ENCODE assay signal across 14 cellular contexts in the genomic region with DNA sequence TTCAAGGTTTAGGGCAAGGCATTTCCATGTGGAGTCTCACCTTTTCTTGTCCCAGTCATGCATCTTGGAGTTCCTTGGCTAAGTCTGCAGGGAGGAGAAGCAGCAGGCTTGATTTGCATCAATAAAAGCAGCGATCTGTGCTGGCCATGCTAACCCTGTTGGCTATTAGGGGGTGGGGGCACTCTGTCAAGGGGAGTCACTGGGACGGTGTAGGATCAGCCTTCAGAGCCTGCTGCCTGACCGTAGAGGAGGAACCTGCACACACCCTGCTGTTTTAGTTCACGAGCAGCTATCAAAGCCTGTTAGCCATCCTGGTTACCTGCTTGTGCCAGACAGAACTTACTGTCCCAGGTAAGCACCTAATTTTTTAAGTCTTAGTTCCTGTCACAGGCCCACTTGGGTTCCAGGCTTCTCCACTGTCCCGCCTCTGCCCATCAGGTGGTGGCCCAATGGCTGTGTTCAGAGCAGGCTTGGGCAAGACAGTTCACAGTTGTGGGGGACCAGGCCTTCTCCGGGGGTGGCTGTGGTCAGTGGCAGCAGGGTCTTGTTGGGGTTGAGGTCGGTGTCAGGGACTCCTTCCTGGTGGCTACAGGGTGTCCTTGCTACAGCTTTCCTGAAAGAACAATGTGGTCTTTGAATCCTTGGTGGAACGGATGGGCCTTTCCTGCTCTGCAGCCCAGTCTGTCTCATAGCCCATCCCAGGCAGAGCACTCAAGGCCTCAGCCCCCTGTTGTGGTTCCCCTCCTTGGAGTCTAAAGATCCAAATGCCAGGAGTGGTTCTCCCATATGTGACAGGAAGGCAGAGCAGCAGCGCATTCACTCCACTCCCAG. TPM values are rescaled to one million over a fixed set of nuclear protein-coding genes. Genes with fewer than 3 reads are reported as not detected.
DNase-seq lines count a peak whose midpoint lies in the region; ATAC-seq, FAIRE-seq and TF ChIP-seq lines count a peak whose summit lies in the region.
"Had no signal": no experiment of that assay in that cellular context is flagged by ENCODE, and none has a peak within 500 bp of the region (broad histone marks: within the 10 kb centered on the region; RNA-seq: fewer than 3 reads in every experiment).

No MANE protein-coding gene starts in this region.

- CTCF ChIA-PET in naive thymus-derived CD4-positive, alpha-beta T cell (lab: Charles Lee), result no interaction called here

- peaks cover 11% of the 10 kb centered on the region for H3K36me3 Mint-ChIP-seq in activated naive CD4-positive, alpha-beta T cell treated with anti-CD3 and anti-CD28 coated beads, Interleukin-2, amount 50 U/mL, for 24 hours
- peaks cover 14 to 40% (median 15%) of the 10 kb centered on the region in 5 donors for H3K36me3 Mint-ChIP-seq in naive thymus-derived CD4-positive, alpha-beta T cell

- DNase-seq in activated naive CD4-positive, alpha-beta T cell treated with Interleukin-2 at 50 U/mL for 16 hours, result no peak
- DNase-seq in bronchial epithelial cell (ENCODE audit: low read depth) (no peak), GM03348 (ENCODE audit: low spot score) (no peak), DMS153 treated with DMSO at 0.1 percent for 48 hours (lab: John Stamatoyannopoulos, UW; ENCODE audit: unreplicated experiment) (no peak)
- DNase-seq in naive thymus-derived CD4-positive, alpha-beta T cell, result no peak
- DNase-seq in effector memory CD4-positive, alpha-beta T cell, result no peak
- DNase-seq: activated B cell treated with CpG ODN at 0.5 μM for 24 hours, colonic mucosa, DMS79 treated with DMSO at 0.1 percent for 48 hours, HFFc6, mesenchymal stem cell, NCI-H345 had no signal

- no peak overlapping the region for H3K4me3 ChIP-seq in bronchial epithelial cell (ENCODE audit: low read depth, low read length)
- no peak overlapping the region for H3K4me3 ChIP-seq in naive thymus-derived CD4-positive, alpha-beta T cell (ENCODE audit: low read length)
- H3K4me3 ChIP-seq in effector memory CD4-positive, alpha-beta T cell (ENCODE audit: insufficient read depth, low read depth, low read length, poor library complexity, severe bottlenecking), result no peak overlapping the region
- H3K4me3 ChIP-seq: colonic mucosa had no signal

- H3K27ac Mint-ChIP-seq in activated naive CD4-positive, alpha-beta T cell treated with anti-CD3 and anti-CD28 coated beads, Interleukin-2, amount 50 U/mL, for 24 hours, result peak overlapping the region; percentile 23
- peak overlapping the region in 8 of 9 donors; percentile 14 to 85 (median 64) for H3K27ac Mint-ChIP-seq in naive thymus-derived CD4-positive, alpha-beta T cell
- H3K27ac Mint-ChIP-seq: activated B cell treated with CpG ODN at 0.5 μM for 24 hours, HFFc6 had no signal

- H3K9me3 Mint-ChIP-seq in activated naive CD4-positive, alpha-beta T cell treated with anti-CD3 and anti-CD28 coated beads, Interleukin-2, amount 50 U/mL, for 24 hours, result no peaks in the 10 kb centered on the region
- H3K9me3 Mint-ChIP-seq in naive thymus-derived CD4-positive, alpha-beta T cell, result peaks cover 0 to 8% (median 0%) of the 10 kb centered on the region in 11 donors
- H3K9me3 Mint-ChIP-seq: activated B cell treated with CpG ODN at 0.5 μM for 24 hours, HFFc6 had no signal

- FAIRE-seq in bronchial epithelial cell (lab: Jason Lieb, UNC), result peak; percentile 52

- H3K4me1 Mint-ChIP-seq in activated naive CD4-positive, alpha-beta T cell treated with anti-CD3 and anti-CD28 coated beads, Interleukin-2, amount 50 U/mL, for 24 hours, result peaks cover 13% of the 10 kb centered on the region
- peaks cover 5 to 26% (median 12%) of the 10 kb centered on the region in 7 donors for H3K4me1 Mint-ChIP-seq in naive thymus-derived CD4-positive, alpha-beta T cell
- H3K4me1 Mint-ChIP-seq: activated B cell treated with CpG ODN at 0.5 μM for 24 hours had no signal

- intact Hi-C loops in naive thymus-derived CD4-positive, alpha-beta T cell (cut with micrococcal nuclease), result no loop called here

- no peak overlapping the region for H3K4me3 Mint-ChIP-seq in activated naive CD4-positive, alpha-beta T cell treated with anti-CD3 and anti-CD28 coated beads, Interleukin-2, amount 50 U/mL, for 24 hours
- peak overlapping the region in 1 of 10 donors; percentile 6 for H3K4me3 Mint-ChIP-seq in naive thymus-derived CD4-positive, alpha-beta T cell
- H3K4me3 Mint-ChIP-seq: activated B cell treated with CpG ODN at 0.5 μM for 24 hours, HFFc6 had no signal

- no peak overlapping the region for H3K27ac ChIP-seq in naive thymus-derived CD4-positive, alpha-beta T cell (ENCODE audit: low read depth, low read length)
- H3K27ac ChIP-seq in effector memory CD4-positive, alpha-beta T cell (ENCODE audit: insufficient read depth, low read length, poor library complexity, severe bottlenecking), result no peak overlapping the region
- H3K27ac ChIP-seq: colonic mucosa had no signal

- peaks cover 17% of the 10 kb centered on the region for H3K36me3 ChIP-seq in bronchial epithelial cell (ENCODE audit: control insufficient read depth, insufficient read depth, low read length)
- H3K36me3 ChIP-seq in naive thymus-derived CD4-positive, alpha-beta T cell (ENCODE audit: control insufficient read depth in 2 of 3, insufficient read depth in 3 of 3, low read length in 3 of 3), result peaks cover 7 to 68% (median 20%) of the 10 kb centered on the region in 3 experiments
- H3K36me3 ChIP-seq in effector memory CD4-positive, alpha-beta T cell (ENCODE audit: control insufficient read depth, insufficient read depth, low read length), result peaks cover 55% of the 10 kb centered on the region

- POLR2A ChIA-PET in naive thymus-derived CD4-positive, alpha-beta T cell (lab: Charles Lee), result interaction anchor here (0.6 kb wide), 1 partner anchor 62 kb away, joined by 3 read pairs; no protein-coding TSS in a partner anchor

- TF ChIP-seq CTCF in bronchial epithelial cell (IDR thresholded peaks at IDR 0.05; ENCODE audit: insufficient read depth, low read length, severe bottlenecking), result no peak

- H3K4me1 ChIP-seq in naive thymus-derived CD4-positive, alpha-beta T cell (ENCODE audit: control insufficient read depth in 2 of 2, insufficient read depth in 2 of 2, low read length in 2 of 2), result no peaks in the 10 kb centered on the region
- no peaks in the 10 kb centered on the region for H3K4me1 ChIP-seq in effector memory CD4-positive, alpha-beta T cell (ENCODE audit: control insufficient read depth, insufficient read depth, low read length, poor library complexity, severe bottlenecking)
- H3K4me1 ChIP-seq: colonic mucosa had no signal

- no peak for ATAC-seq in naive thymus-derived CD4-positive, alpha-beta T cell
- no peak for ATAC-seq in GM21825 (IDR thresholded peaks at IDR 0.05; ENCODE audit: unreplicated experiment)

- H3K27me3 ChIP-seq in bronchial epithelial cell (ENCODE audit: control insufficient read depth, insufficient read depth, low read length), result no peaks in the 10 kb centered on the region
- no peaks in the 10 kb centered on the region for H3K27me3 ChIP-seq in naive thymus-derived CD4-positive, alpha-beta T cell (ENCODE audit: control insufficient read depth in 2 of 2, insufficient read depth in 2 of 2, low read length in 2 of 2)
- H3K27me3 ChIP-seq in effector memory CD4-positive, alpha-beta T cell (replicated peaks; ENCODE audit: control insufficient read depth, insufficient read depth, low read length, poor library complexity, severe bottlenecking), result no peaks in the 10 kb centered on the region
- H3K27me3 ChIP-seq: colonic mucosa had no signal

- H3K27me3 Mint-ChIP-seq in activated naive CD4-positive, alpha-beta T cell treated with anti-CD3 and anti-CD28 coated beads, Interleukin-2, amount 50 U/mL, for 24 hours, result no peaks in the 10 kb centered on the region
- no peaks in the 10 kb centered on the region for H3K27me3 Mint-ChIP-seq in naive thymus-derived CD4-positive, alpha-beta T cell
- H3K27me3 Mint-ChIP-seq: activated B cell treated with CpG ODN at 0.5 μM for 24 hours had no signal

- no peaks in the 10 kb centered on the region for H3K9me3 ChIP-seq in naive thymus-derived CD4-positive, alpha-beta T cell (ENCODE audit: control insufficient read depth in 2 of 3, low read length in 3 of 3)
- no peaks in the 10 kb centered on the region for H3K9me3 ChIP-seq in effector memory CD4-positive, alpha-beta T cell (ENCODE audit: control insufficient read depth, low read length)
- H3K9me3 ChIP-seq: colonic mucosa had no signal

RNA-seq across cellular contexts. Expression of a gene that starts 43.7 kb away (rescaled TPM):
- total RNA-seq in bronchial epithelial cell, result 25.5 and 31.7 TPM in 2 replicates
- 100 to 1,000 TPM in 4 of 5 experiments, 10 to 100 TPM in 1; 55.0 to 130 (median 109) TPM for total RNA-seq in naive thymus-derived CD4-positive, alpha-beta T cell
- 10 to 100 TPM; 20.1 to 29.0 TPM for polyA plus RNA-seq in naive thymus-derived CD4-positive, alpha-beta T cell

RNA-seq across cellular contexts. Expression of a gene that starts 51.0 kb away (rescaled TPM):
- 16.3 and 16.6 TPM in 2 replicates for total RNA-seq in bronchial epithelial cell
- total RNA-seq in naive thymus-derived CD4-positive, alpha-beta T cell, result 100 to 1,000 TPM in 1 of 5 experiments, 10 to 100 TPM in 1, 1 to 10 TPM in 3; 5.2 to 121 (median 8.9) TPM
- polyA plus RNA-seq in naive thymus-derived CD4-positive, alpha-beta T cell, result 1 to 10 TPM; 6.0 to 8.0 TPM
